ENCODE assay signal across 1 cellular context in genomic region chr9:96612966-96613589, GRCh38.
TF ChIP-seq lines count a peak whose summit lies in the region.

No MANE protein-coding gene starts in this region.

TF ChIP-seq in HepG2, 621 proteins besides CTCF, POLR2A, EP300 and RAD21 (continued from another document):
- TF ChIP-seq ATF4 (CRISPR knock-in tag; IDR thresholded peaks at IDR 0.05) (no peak), ZFP36L1 (CRISPR knock-in tag; IDR thresholded peaks at IDR 0.05) (no peak)
